ENCODE assay signal across 1 cellular context in genomic region chr17:76523084-76524037, GRCh38.
TF ChIP-seq lines count a peak whose summit lies in the region.

No MANE protein-coding gene starts in this region.

TF ChIP-seq in WTC11, 78 proteins besides CTCF, POLR2A, EP300 and RAD21 (continued from another document):
- TF ChIP-seq ZNF281 (CRISPR knock-in tag; IDR thresholded peaks at IDR 0.05) (no peak), FOXK1 (CRISPR knock-in tag; IDR thresholded peaks at IDR 0.05) (no peak)
TF ChIP-seq in WTC11: peak in this region for 3.
